Comparison of ENCODE assay signal across 12 cellular contexts in the genomic region with DNA sequence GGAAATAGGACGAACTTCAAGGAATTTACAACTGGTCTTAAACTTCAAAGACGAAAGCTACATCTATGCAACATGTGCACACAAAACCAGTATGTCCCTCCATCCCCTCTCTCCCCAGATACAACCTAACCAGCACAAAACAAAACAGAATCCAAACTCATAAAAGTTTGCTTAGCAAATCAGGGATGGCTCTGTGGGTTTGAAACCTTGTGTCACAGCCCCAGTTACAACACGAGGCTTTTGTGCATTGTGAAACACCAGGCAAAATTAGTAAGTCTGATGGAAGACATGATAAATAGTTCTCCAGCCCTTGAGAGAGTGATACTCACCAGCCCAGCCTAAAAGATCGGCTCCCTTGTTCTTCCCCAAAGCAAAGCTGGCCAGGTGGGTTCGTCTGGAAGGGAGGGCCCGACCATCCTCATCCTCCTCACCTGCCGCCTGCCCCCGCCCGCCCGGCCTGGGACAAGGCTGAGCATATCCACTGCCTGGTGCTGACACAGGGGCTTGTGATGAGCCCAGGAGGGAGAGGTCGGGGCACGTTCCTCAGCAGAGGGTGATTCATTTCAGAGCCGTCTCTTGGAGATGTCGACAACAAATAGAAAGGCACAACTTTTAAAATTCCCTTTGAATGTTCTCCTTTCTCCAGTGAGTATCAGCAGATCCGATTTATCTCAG.
DNase-seq lines count a peak whose midpoint lies in the region; ATAC-seq and TF ChIP-seq lines count a peak whose summit lies in the region.
"Had no signal": no experiment of that assay in that cellular context is flagged by ENCODE, and none has a peak within 500 bp of the region (broad histone marks: within the 10 kb centered on the region; RNA-seq: fewer than 3 reads in every experiment).

No MANE protein-coding gene starts in this region.

- H3K27ac ChIP-seq in CD4-positive, alpha-beta T cell (ENCODE audit: low read depth, low read length): no peak overlapping the region
- H3K27ac ChIP-seq: psoas muscle had no signal

- no peaks in the 10 kb centered on the region for H3K9me3 Mint-ChIP-seq in HFFc6
- peaks cover 5% of the 10 kb centered on the region; the same call in 1 of the 2 replicates for H3K9me3 Mint-ChIP-seq in WTC11
- H3K9me3 Mint-ChIP-seq in type B pancreatic cell: peaks cover 4% of the 10 kb centered on the region
- peaks cover 2% of the 10 kb centered on the region for H3K9me3 Mint-ChIP-seq in CD4-positive, alpha-beta T cell

- H3K4me3 Mint-ChIP-seq in HFFc6 (peak overlapping the region; percentile 85), WTC11 (no peak overlapping the region), type B pancreatic cell (peak overlapping the region; percentile 29)
- H3K4me3 Mint-ChIP-seq in CD4-positive, alpha-beta T cell: no peak overlapping the region

- peaks cover 15% of the 10 kb centered on the region for H3K27me3 Mint-ChIP-seq in HFFc6 (ENCODE audit: insufficient read depth)
- H3K27me3 Mint-ChIP-seq in WTC11 (ENCODE audit: low read depth): no peaks in the 10 kb centered on the region; the same call in 1 of the 2 replicates
- peaks cover 27% of the 10 kb centered on the region for H3K27me3 Mint-ChIP-seq in type B pancreatic cell
- H3K27me3 Mint-ChIP-seq in CD4-positive, alpha-beta T cell: peaks cover 47% of the 10 kb centered on the region

- no peaks in the 10 kb centered on the region for H3K36me3 Mint-ChIP-seq in HFFc6 (ENCODE audit: low read depth)
- no peaks in the 10 kb centered on the region for H3K36me3 Mint-ChIP-seq in WTC11
- H3K36me3 Mint-ChIP-seq in type B pancreatic cell: no peaks in the 10 kb centered on the region
- H3K36me3 Mint-ChIP-seq in CD4-positive, alpha-beta T cell (ENCODE audit: low read depth): no peaks in the 10 kb centered on the region

- intact Hi-C loops in CD4-positive, alpha-beta T cell (cut with DNase I, micrococcal nuclease): no loop called here

- no peak for TF ChIP-seq CTCF in HFFc6 (IDR thresholded peaks at IDR 0.05)
- no peak for TF ChIP-seq CTCF in WTC11 (IDR thresholded peaks at IDR 0.05)
- no peak for TF ChIP-seq CTCF in foreskin fibroblast (IDR thresholded peaks at IDR 0.05; ENCODE audit: low read depth, low read length)
- no peak for TF ChIP-seq CTCF in type B pancreatic cell (conservative IDR thresholded peaks at IDR 0.05)
- no peak for TF ChIP-seq CTCF in CD4-positive, alpha-beta T cell (IDR thresholded peaks at IDR 0.05)

- peaks cover 30% of the 10 kb centered on the region for H3K4me1 Mint-ChIP-seq in HFFc6 (ENCODE audit: low read depth)
- peaks cover 55% of the 10 kb centered on the region for H3K4me1 Mint-ChIP-seq in WTC11
- peaks cover 21% of the 10 kb centered on the region for H3K4me1 Mint-ChIP-seq in type B pancreatic cell (ENCODE audit: unreplicated experiment)
- H3K4me1 Mint-ChIP-seq in CD4-positive, alpha-beta T cell (ENCODE audit: low read depth): no peaks in the 10 kb centered on the region

- peak; percentile 17; the same call in 1 of the 2 replicates for ATAC-seq in WTC11
- ATAC-seq in CD4-positive, alpha-beta T cell (ENCODE audit: poor library complexity): no peak
- ATAC-seq: Panc1 had no signal

- no peaks in the 10 kb centered on the region for H3K9me3 ChIP-seq in CD4-positive, alpha-beta T cell (ENCODE audit: control insufficient read depth, low read length)
- H3K9me3 ChIP-seq: psoas muscle, tibial nerve had no signal

- H3K27me3 ChIP-seq in CD4-positive, alpha-beta T cell (ENCODE audit: control insufficient read depth, insufficient read depth, low read length): no peaks in the 10 kb centered on the region

- peak overlapping the region; percentile 83 for H3K27ac Mint-ChIP-seq in HFFc6
- H3K27ac Mint-ChIP-seq in WTC11: no peak overlapping the region
- peak overlapping the region; percentile 66 for H3K27ac Mint-ChIP-seq in type B pancreatic cell
- no peak overlapping the region for H3K27ac Mint-ChIP-seq in CD4-positive, alpha-beta T cell

- DNase-seq in HFFc6 (peak; percentile 85), WTC11 (ENCODE audit: low spot score) (no peak), foreskin fibroblast (peak; percentile 84 to 91), type B pancreatic cell (ENCODE audit: extremely low spot score, unreplicated experiment) (no peak), NCI-H2196 treated with DMSO at 0.1 percent for 48 hours (lab: John Stamatoyannopoulos, UW; ENCODE audit: unreplicated experiment) (no peak), NCI-H1048 (lab: John Stamatoyannopoulos, UW) (no peak), DMS53 treated with DMSO at 0.1 percent for 48 hours (lab: John Stamatoyannopoulos, UW; ENCODE audit: unreplicated experiment) (no peak)
- no peak for DNase-seq in CD4-positive, alpha-beta T cell
- DNase-seq: NCI-H2081 had no signal

- POLR2A ChIA-PET in WTC11 (lab: Charles Lee): no interaction called here
- POLR2A ChIA-PET in CD4-positive, alpha-beta T cell (lab: Charles Lee): no interaction called here

- H3K4me3 ChIP-seq in foreskin fibroblast (ENCODE audit: low read depth in 1 of 2, low read length in 2 of 2): peak overlapping the region; percentile 42 to 47
- H3K4me3 ChIP-seq: psoas muscle, tibial nerve had no signal

- CTCF ChIA-PET in WTC11 (lab: Charles Lee): interaction anchor here (0.8 to 3.5 kb wide), 4 partner anchors 10 to 197 kb away, joined by 3 to 17 read pairs (median 6); no protein-coding TSS in a partner anchor
- CTCF ChIA-PET in CD4-positive, alpha-beta T cell (lab: Charles Lee): no interaction called here

TF ChIP-seq in WTC11, 78 proteins besides CTCF, POLR2A, EP300 and RAD21:
- TF ChIP-seq CREM (CRISPR knock-in tag; IDR thresholded peaks at IDR 0.05): no peak
- TF ChIP-seq KAT7 (CRISPR knock-in tag; IDR thresholded peaks at IDR 0.05; ENCODE audit: borderline replicate concordance): no peak
- no peak for TF ChIP-seq NFE2L1 (CRISPR knock-in tag; IDR thresholded peaks at IDR 0.05)
- no peak for TF ChIP-seq ZNF396 (CRISPR knock-in tag; IDR thresholded peaks at IDR 0.05; ENCODE audit: borderline replicate concordance)
- TF ChIP-seq HMGXB4 (CRISPR knock-in tag; IDR thresholded peaks at IDR 0.05): no peak

Comparison
In these comparisons a context has a peak if more than half of its experiments do, and no peak if none do; other contexts are left out.
1. DNase-seq: peak in HFFc6 (single experiment) and foreskin fibroblast (2 of 2); none in WTC11 (single experiment), type B pancreatic cell (single experiment), NCI-H2196 treated with DMSO at 0.1 percent for 48 hours (single experiment), NCI-H1048 (single experiment), DMS53 treated with DMSO at 0.1 percent for 48 hours (single experiment) and CD4-positive, alpha-beta T cell (0 of 10).
2. H3K27ac Mint-ChIP-seq: peak in HFFc6 (single experiment) and type B pancreatic cell (single experiment); none in WTC11 (single experiment) and CD4-positive, alpha-beta T cell (single experiment).
3. H3K4me3 Mint-ChIP-seq: peak in HFFc6 (single experiment) and type B pancreatic cell (single experiment); none in WTC11 (single experiment) and CD4-positive, alpha-beta T cell (single experiment).